Comparison of ENCODE assay signal across 1 cellular context in the genomic region with DNA sequence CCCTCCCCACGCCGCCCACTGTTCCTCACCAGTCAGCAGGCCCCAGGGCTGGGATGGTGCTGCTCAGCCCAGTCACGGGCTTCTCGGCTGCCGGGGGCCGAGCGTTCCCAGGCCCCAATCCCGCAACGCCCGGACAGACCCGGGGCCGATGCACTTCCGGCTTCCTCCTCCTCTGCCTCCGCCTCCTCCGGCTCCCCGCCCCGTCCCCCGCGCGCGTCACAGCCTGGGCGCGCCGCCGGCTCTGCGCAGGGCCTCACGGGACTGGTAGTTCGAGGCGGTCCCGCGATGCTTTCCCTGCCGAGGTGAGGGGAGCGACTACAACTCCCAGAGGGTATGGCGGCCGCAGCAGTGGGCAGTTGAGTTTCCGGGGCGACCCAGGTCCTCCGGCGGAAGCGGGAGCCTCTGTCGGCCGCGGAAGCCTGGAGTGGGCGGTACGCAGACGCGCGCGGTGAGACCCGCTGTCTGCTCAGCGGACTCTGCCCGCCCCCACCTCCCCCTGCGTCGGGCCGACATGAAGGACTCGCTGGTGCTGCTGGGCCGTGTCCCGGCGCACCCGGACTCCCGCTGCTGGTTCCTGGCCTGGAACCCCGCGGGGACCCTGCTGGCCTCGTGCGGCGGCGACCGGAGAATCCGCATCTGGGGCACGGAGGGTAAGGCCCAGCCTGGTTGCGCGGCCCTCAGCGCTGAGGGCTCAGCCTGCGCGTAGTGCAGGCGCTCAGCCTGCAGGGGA.
TF ChIP-seq lines count a peak whose summit lies in the region.

A gene (plus strand): TSS at position 386 of the 730 bp plus-strand sequence. CDS start 126 bp downstream, at position 512.
A gene with protein sequence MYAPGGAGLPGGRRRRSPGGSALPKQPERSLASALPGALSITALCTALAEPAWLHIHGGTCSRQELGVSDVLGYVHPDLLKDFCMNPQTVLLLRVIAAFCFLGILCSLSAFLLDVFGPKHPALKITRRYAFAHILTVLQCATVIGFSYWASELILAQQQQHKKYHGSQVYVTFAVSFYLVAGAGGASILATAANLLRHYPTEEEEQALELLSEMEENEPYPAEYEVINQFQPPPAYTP (minus strand): TSS at position 158 of the 730 bp plus-strand sequence. CDS start 616 bp downstream, outside the sequence.

TF ChIP-seq in K562, 482 proteins besides CTCF, POLR2A, EP300 and RAD21 (continued from another document and continues in another):
- TF ChIP-seq, protein P1, sequence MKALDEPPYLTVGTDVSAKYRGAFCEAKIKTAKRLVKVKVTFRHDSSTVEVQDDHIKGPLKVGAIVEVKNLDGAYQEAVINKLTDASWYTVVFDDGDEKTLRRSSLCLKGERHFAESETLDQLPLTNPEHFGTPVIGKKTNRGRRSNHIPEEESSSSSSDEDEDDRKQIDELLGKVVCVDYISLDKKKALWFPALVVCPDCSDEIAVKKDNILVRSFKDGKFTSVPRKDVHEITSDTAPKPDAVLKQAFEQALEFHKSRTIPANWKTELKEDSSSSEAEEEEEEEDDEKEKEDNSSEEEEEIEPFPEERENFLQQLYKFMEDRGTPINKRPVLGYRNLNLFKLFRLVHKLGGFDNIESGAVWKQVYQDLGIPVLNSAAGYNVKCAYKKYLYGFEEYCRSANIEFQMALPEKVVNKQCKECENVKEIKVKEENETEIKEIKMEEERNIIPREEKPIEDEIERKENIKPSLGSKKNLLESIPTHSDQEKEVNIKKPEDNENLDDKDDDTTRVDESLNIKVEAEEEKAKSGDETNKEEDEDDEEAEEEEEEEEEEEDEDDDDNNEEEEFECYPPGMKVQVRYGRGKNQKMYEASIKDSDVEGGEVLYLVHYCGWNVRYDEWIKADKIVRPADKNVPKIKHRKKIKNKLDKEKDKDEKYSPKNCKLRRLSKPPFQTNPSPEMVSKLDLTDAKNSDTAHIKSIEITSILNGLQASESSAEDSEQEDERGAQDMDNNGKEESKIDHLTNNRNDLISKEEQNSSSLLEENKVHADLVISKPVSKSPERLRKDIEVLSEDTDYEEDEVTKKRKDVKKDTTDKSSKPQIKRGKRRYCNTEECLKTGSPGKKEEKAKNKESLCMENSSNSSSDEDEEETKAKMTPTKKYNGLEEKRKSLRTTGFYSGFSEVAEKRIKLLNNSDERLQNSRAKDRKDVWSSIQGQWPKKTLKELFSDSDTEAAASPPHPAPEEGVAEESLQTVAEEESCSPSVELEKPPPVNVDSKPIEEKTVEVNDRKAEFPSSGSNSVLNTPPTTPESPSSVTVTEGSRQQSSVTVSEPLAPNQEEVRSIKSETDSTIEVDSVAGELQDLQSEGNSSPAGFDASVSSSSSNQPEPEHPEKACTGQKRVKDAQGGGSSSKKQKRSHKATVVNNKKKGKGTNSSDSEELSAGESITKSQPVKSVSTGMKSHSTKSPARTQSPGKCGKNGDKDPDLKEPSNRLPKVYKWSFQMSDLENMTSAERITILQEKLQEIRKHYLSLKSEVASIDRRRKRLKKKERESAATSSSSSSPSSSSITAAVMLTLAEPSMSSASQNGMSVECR (CRISPR knock-in tag; IDR thresholded peaks at IDR 0.05) = peak; percentile 87
- TF ChIP-seq ARHGAP35 (IDR thresholded peaks at IDR 0.05; ENCODE audit: partially characterized antibody) (no peak), NUFIP1 (IDR thresholded peaks at IDR 0.05; ENCODE audit: partially characterized antibody) (no peak), HCFC1 (IDR thresholded peaks at IDR 0.05; ENCODE audit: low read depth, low read length) (peak; percentile 98), BRF1 (IDR thresholded peaks at IDR 0.05; ENCODE audit: borderline replicate concordance, extremely low read depth, insufficient read length) (no peak), ARID2 (IDR thresholded peaks at IDR 0.05) (no peak), HDAC1 (IDR thresholded peaks at IDR 0.05) (peak in 1 of 2 experiments; percentile 92; a peak in 2 of 4 replicates), CBX8 (IDR thresholded peaks at IDR 0.05; ENCODE audit: borderline replicate concordance, extremely low read depth, low read depth, low read length, poor library complexity, severe bottlenecking) (no peak), TSC22D4 (tag; IDR thresholded peaks at IDR 0.05) (no peak), ETV5 (CRISPR knock-in tag; IDR thresholded peaks at IDR 0.05; ENCODE audit: low read depth) (peak; percentile 67), RHOXF2B (CRISPR knock-in tag; conservative IDR thresholded peaks at IDR 0.05) (no peak), PHTF2 (CRISPR knock-in tag; IDR thresholded peaks at IDR 0.05) (no peak), HIVEP1 (CRISPR knock-in tag; IDR thresholded peaks at IDR 0.05) (no peak), PHF8 (IDR thresholded peaks at IDR 0.05; ENCODE audit: borderline replicate concordance, low read length) (peak; percentile 89; the same call in 1 of the 2 replicates), PHB2 (IDR thresholded peaks at IDR 0.05; ENCODE audit: low read depth) (no peak), CBX3 (IDR thresholded peaks at IDR 0.05; ENCODE audit: borderline replicate concordance in 1 of 2, low read length in 2 of 2) (0 out of 3 replicates have a peak, but pooled peaks of 1 of the 2 experiments have one; percentile 10), ZNF644 (tag; IDR thresholded peaks at IDR 0.05; ENCODE audit: low read depth) (no peak), ETV1 (tag; conservative IDR thresholded peaks at IDR 0.05; ENCODE audit: low read depth) (peak; percentile 73), NONO (IDR thresholded peaks at IDR 0.05; ENCODE audit: low read depth in 2 of 2, low read length in 1 of 2) (peak in 1 of 2 experiments; percentile 58; a peak in 1 of 4 replicates), CHD2 (IDR thresholded peaks at IDR 0.05; ENCODE audit: low read depth, low read length) (peak; percentile 98), TEAD4 (IDR thresholded peaks at IDR 0.05; ENCODE audit: low read length) (peak; percentile 14; the same call in 1 of the 2 replicates), TEAD4 (CRISPR knock-in tag; IDR thresholded peaks at IDR 0.05; ENCODE audit: borderline replicate concordance) (0 out of 2 replicates have a peak, but pooled peaks have one; percentile 21), ZNF79 (CRISPR knock-in tag; IDR thresholded peaks at IDR 0.05; ENCODE audit: low read depth) (no peak), MAFG (tag; conservative IDR thresholded peaks at IDR 0.05) (no peak), ZFP30 (CRISPR knock-in tag; IDR thresholded peaks at IDR 0.05; ENCODE audit: borderline replicate concordance) (no peak), ZNF583 (CRISPR knock-in tag; IDR thresholded peaks at IDR 0.05) (no peak), RBM25 (IDR thresholded peaks at IDR 0.05; ENCODE audit: low read depth, low read length, severe bottlenecking) (peak; percentile 88), SMARCE1 (IDR thresholded peaks at IDR 0.05) (no peak), CREBBP (IDR thresholded peaks at IDR 0.05; ENCODE audit: low read depth, low read length) (no peak), ZNF282 (CRISPR knock-in tag; IDR thresholded peaks at IDR 0.05) (no peak), ZNF589 (CRISPR knock-in tag; IDR thresholded peaks at IDR 0.05; ENCODE audit: low read depth) (no peak), U2AF2 (optimal IDR thresholded peaks at IDR 0.05; ENCODE audit: low read depth, low read length) (no peak), SOX6 (IDR thresholded peaks at IDR 0.05) (peak; percentile 9; the same call in 1 of the 2 replicates), MAFF (IDR thresholded peaks at IDR 0.05; ENCODE audit: low read length) (no peak; the same call in 1 of the 2 replicates), NR2C1 (IDR thresholded peaks at IDR 0.05) (peak; percentile 97), NR2C1 (tag; IDR thresholded peaks at IDR 0.05) (peak; percentile 99), DNMT1 (IDR thresholded peaks at IDR 0.05) (no peak)
- TF ChIP-seq, protein P2, sequence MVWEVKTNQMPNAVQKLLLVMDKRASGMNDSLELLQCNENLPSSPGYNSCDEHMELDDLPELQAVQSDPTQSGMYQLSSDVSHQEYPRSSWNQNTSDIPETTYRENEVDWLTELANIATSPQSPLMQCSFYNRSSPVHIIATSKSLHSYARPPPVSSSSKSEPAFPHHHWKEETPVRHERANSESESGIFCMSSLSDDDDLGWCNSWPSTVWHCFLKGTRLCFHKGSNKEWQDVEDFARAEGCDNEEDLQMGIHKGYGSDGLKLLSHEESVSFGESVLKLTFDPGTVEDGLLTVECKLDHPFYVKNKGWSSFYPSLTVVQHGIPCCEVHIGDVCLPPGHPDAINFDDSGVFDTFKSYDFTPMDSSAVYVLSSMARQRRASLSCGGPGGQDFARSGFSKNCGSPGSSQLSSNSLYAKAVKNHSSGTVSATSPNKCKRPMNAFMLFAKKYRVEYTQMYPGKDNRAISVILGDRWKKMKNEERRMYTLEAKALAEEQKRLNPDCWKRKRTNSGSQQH (CRISPR knock-in tag; IDR thresholded peaks at IDR 0.05) = no peak
- TF ChIP-seq, protein P3, sequence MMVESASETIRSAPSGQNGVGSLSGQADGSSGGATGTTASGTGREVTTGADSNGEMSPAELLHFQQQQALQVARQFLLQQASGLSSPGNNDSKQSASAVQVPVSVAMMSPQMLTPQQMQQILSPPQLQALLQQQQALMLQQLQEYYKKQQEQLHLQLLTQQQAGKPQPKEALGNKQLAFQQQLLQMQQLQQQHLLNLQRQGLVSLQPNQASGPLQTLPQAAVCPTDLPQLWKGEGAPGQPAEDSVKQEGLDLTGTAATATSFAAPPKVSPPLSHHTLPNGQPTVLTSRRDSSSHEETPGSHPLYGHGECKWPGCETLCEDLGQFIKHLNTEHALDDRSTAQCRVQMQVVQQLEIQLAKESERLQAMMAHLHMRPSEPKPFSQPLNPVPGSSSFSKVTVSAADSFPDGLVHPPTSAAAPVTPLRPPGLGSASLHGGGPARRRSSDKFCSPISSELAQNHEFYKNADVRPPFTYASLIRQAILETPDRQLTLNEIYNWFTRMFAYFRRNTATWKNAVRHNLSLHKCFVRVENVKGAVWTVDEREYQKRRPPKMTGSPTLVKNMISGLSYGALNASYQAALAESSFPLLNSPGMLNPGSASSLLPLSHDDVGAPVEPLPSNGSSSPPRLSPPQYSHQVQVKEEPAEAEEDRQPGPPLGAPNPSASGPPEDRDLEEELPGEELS (CRISPR knock-in tag; IDR thresholded peaks at IDR 0.05; ENCODE audit: borderline replicate concordance) = no peak
- TF ChIP-seq, protein P4, sequence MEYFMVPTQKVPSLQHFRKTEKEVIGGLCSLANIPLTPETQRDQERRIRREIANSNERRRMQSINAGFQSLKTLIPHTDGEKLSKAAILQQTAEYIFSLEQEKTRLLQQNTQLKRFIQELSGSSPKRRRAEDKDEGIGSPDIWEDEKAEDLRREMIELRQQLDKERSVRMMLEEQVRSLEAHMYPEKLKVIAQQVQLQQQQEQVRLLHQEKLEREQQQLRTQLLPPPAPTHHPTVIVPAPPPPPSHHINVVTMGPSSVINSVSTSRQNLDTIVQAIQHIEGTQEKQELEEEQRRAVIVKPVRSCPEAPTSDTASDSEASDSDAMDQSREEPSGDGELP (CRISPR knock-in tag; IDR thresholded peaks at IDR 0.05; ENCODE audit: borderline replicate concordance) = peak; percentile 94
- TF ChIP-seq, protein P5, sequence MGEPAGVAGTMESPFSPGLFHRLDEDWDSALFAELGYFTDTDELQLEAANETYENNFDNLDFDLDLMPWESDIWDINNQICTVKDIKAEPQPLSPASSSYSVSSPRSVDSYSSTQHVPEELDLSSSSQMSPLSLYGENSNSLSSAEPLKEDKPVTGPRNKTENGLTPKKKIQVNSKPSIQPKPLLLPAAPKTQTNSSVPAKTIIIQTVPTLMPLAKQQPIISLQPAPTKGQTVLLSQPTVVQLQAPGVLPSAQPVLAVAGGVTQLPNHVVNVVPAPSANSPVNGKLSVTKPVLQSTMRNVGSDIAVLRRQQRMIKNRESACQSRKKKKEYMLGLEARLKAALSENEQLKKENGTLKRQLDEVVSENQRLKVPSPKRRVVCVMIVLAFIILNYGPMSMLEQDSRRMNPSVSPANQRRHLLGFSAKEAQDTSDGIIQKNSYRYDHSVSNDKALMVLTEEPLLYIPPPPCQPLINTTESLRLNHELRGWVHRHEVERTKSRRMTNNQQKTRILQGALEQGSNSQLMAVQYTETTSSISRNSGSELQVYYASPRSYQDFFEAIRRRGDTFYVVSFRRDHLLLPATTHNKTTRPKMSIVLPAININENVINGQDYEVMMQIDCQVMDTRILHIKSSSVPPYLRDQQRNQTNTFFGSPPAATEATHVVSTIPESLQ (CRISPR knock-in tag; IDR thresholded peaks at IDR 0.05) = 0 out of 2 replicates have a peak, but pooled peaks have one; percentile 30
- TF ChIP-seq, protein P6, sequence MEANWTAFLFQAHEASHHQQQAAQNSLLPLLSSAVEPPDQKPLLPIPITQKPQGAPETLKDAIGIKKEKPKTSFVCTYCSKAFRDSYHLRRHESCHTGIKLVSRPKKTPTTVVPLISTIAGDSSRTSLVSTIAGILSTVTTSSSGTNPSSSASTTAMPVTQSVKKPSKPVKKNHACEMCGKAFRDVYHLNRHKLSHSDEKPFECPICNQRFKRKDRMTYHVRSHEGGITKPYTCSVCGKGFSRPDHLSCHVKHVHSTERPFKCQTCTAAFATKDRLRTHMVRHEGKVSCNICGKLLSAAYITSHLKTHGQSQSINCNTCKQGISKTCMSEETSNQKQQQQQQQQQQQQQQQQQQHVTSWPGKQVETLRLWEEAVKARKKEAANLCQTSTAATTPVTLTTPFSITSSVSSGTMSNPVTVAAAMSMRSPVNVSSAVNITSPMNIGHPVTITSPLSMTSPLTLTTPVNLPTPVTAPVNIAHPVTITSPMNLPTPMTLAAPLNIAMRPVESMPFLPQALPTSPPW (CRISPR knock-in tag; IDR thresholded peaks at IDR 0.05) = peak; percentile 97
- TF ChIP-seq, protein P7, sequence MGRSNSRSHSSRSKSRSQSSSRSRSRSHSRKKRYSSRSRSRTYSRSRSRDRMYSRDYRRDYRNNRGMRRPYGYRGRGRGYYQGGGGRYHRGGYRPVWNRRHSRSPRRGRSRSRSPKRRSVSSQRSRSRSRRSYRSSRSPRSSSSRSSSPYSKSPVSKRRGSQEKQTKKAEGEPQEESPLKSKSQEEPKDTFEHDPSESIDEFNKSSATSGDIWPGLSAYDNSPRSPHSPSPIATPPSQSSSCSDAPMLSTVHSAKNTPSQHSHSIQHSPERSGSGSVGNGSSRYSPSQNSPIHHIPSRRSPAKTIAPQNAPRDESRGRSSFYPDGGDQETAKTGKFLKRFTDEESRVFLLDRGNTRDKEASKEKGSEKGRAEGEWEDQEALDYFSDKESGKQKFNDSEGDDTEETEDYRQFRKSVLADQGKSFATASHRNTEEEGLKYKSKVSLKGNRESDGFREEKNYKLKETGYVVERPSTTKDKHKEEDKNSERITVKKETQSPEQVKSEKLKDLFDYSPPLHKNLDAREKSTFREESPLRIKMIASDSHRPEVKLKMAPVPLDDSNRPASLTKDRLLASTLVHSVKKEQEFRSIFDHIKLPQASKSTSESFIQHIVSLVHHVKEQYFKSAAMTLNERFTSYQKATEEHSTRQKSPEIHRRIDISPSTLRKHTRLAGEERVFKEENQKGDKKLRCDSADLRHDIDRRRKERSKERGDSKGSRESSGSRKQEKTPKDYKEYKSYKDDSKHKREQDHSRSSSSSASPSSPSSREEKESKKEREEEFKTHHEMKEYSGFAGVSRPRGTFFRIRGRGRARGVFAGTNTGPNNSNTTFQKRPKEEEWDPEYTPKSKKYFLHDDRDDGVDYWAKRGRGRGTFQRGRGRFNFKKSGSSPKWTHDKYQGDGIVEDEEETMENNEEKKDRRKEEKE (IDR thresholded peaks at IDR 0.05; ENCODE audit: borderline replicate concordance in 1 of 2, control insufficient read depth in 1 of 2, low read depth in 2 of 2, low read length in 1 of 2) = 0 out of 4 replicates have a peak, but pooled peaks of 1 of the 2 experiments have one; percentile 51
- TF ChIP-seq, protein P8, sequence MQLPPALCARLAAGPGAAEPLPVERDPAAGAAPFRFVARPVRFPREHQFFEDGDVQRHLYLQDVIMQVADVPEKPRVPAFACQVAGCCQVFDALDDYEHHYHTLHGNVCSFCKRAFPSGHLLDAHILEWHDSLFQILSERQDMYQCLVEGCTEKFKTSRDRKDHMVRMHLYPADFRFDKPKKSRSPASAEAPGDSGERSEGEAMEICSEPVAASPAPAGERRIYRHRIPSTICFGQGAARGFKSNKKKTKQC (CRISPR knock-in tag; IDR thresholded peaks at IDR 0.05) = peak; percentile 93; the same call in 1 of the 2 replicates
